9 cellular contexts compared by ENCODE assay signal in genomic region chr9:93059097-93059959, GRCh38. TPM values are rescaled to one million over a fixed set of nuclear protein-coding genes. Genes with fewer than 3 reads are reported as not detected.
A peak's percentile ranks its signal among the peaks of the same experiment; 100 is the strongest.
DNase-seq lines count a peak whose midpoint lies in the region; ATAC-seq and TF ChIP-seq lines count a peak whose summit lies in the region.
"Had no signal": no experiment of that assay in that cellular context is flagged by ENCODE, and none has a peak within 500 bp of the region (broad histone marks: within the 10 kb centered on the region; RNA-seq: fewer than 3 reads in every experiment).

No MANE protein-coding gene starts in this region.

- no peaks in the 10 kb centered on the region for H3K9me3 Mint-ChIP-seq in activated CD4-positive, alpha-beta memory T cell treated with anti-CD3 and anti-CD28 coated beads, Interleukin-2, amount 10 ng/mL, durations not matched to agents 7 days and 5 days

- TF ChIP-seq EP300 in SK-N-SH (IDR thresholded peaks at IDR 0.05; ENCODE audit: borderline replicate concordance in 1 of 2, low read depth in 1 of 2, low read length in 1 of 2) = no peak

- peak overlapping the region in 1 of 2 donors; percentile 34 for H3K27ac ChIP-seq in right atrium auricular region
- no peak overlapping the region for H3K27ac ChIP-seq in SK-N-SH (ENCODE audit: low read depth in 2 of 2, low read length in 1 of 2)
- H3K27ac ChIP-seq: epithelial cell of prostate had no signal

- no peaks in the 10 kb centered on the region for H3K27me3 Mint-ChIP-seq in activated CD4-positive, alpha-beta memory T cell treated with anti-CD3 and anti-CD28 coated beads, Interleukin-2, amount 10 ng/mL, durations not matched to agents 7 days and 5 days

- no peaks in the 10 kb centered on the region for H3K79me2 ChIP-seq in SK-N-SH (ENCODE audit: insufficient read depth)

- H3K4me1 ChIP-seq in ES-I3 (ENCODE audit: insufficient read depth, low read length) = peaks cover 15% of the 10 kb centered on the region; the same call in 1 of the 2 replicates
- H3K4me1 ChIP-seq in right atrium auricular region = peaks cover 0 to 22% of the 10 kb centered on the region in 2 donors
- peaks cover 0 to 2% of the 10 kb centered on the region in 2 experiments; a peak in 1 of 4 replicates for H3K4me1 ChIP-seq in SK-N-SH (ENCODE audit: control insufficient read depth in 1 of 2, insufficient read depth in 2 of 2, low read depth in 1 of 2, low read length in 1 of 2)

- no peak overlapping the region for H3K4me2 ChIP-seq in SK-N-SH

- 86% methylated on average over 22 of the region's 46 CpGs for whole genome bisulfite sequencing in SK-N-SH (ENCODE audit: low lambda C conversion rate)

- no peaks in the 10 kb centered on the region for H4K20me1 ChIP-seq in SK-N-SH (ENCODE audit: insufficient read depth)

- no peaks in the 10 kb centered on the region for H3F3A ChIP-seq in SK-N-SH (replicated peaks; ENCODE audit: insufficient read depth)

- no peaks in the 10 kb centered on the region for H3K36me3 ChIP-seq in ES-I3 (ENCODE audit: insufficient read depth, low read length)
- no peaks in the 10 kb centered on the region for H3K36me3 ChIP-seq in right atrium auricular region
- H3K36me3 ChIP-seq in SK-N-SH (replicated peaks in 1 of 2; ENCODE audit: control insufficient read depth in 1 of 2, insufficient read depth in 2 of 2, low read length in 1 of 2) = no peaks in the 10 kb centered on the region

- CTCF ChIA-PET in activated CD4-positive, alpha-beta memory T cell treated with anti-CD3 and anti-CD28 coated beads, Interleukin-2, amount 10 ng/mL, durations not matched to agents 7 days and 5 days (lab: Charles Lee) = interaction anchor here (0.9 to 2.7 kb wide), 7 partner anchors 12 to 105 kb away, joined by 3 to 16 read pairs (median 3); no protein-coding TSS in a partner anchor
- CTCF ChIA-PET in SK-N-SH (lab: Yijun Ruan, JAX) = interaction anchor here (2.7 kb wide), 1 partner anchor 55 kb away, joined by 7 read pairs; no protein-coding TSS in a partner anchor

- no peaks in the 10 kb centered on the region for H3K9me3 ChIP-seq in ES-I3 (ENCODE audit: control insufficient read depth, insufficient read depth, low read length)
- H3K9me3 ChIP-seq in right atrium auricular region = no peaks in the 10 kb centered on the region
- no peaks in the 10 kb centered on the region for H3K9me3 ChIP-seq in SK-N-SH

- no peak for TF ChIP-seq RAD21 in SK-N-SH (IDR thresholded peaks at IDR 0.05; ENCODE audit: low read length)

- no peaks in the 10 kb centered on the region for H3K9me2 ChIP-seq in SK-N-SH

- H3K4me3 ChIP-seq in right atrium auricular region (peak overlapping the region; percentile 26 to 60), SK-N-SH (ENCODE audit: low read depth in 2 of 2, low read length in 1 of 2) (peak overlapping the region in 1 of 2 experiments; percentile 22; a peak in 1 of 4 replicates)

- peak; percentile 2 for ATAC-seq in HG02970 (IDR thresholded peaks at IDR 0.05; ENCODE audit: low FRiP score, unreplicated experiment)

- TF ChIP-seq CTCF in right atrium auricular region (IDR thresholded peaks at IDR 0.05) = no peak
- TF ChIP-seq CTCF in SK-N-SH (IDR thresholded peaks at IDR 0.05) = no peak

- peak overlapping the region; percentile 92 for H3K4me3 Mint-ChIP-seq in activated CD4-positive, alpha-beta memory T cell treated with anti-CD3 and anti-CD28 coated beads, Interleukin-2, amount 10 ng/mL, durations not matched to agents 7 days and 5 days

- peaks cover 25% of the 10 kb centered on the region for H3K36me3 Mint-ChIP-seq in activated CD4-positive, alpha-beta memory T cell treated with anti-CD3 and anti-CD28 coated beads, Interleukin-2, amount 10 ng/mL, durations not matched to agents 7 days and 5 days (ENCODE audit: low read depth)

- DNase-seq in activated CD4-positive, alpha-beta memory T cell treated with anti-CD3 and anti-CD28 coated beads, Interleukin-2, amount 10 ng/mL, durations not matched to agents 7 days and 5 days = peak; percentile 46
- no peak for DNase-seq in right atrium auricular region (ENCODE audit: low spot score)
- DNase-seq in stimulated activated CD8-positive, alpha-beta memory T cell treated with anti-CD3 and anti-CD28 coated beads, Interleukin-4, amount 100 ng/mL, for 48 hours = peak; percentile 54
- DNase-seq in SK-N-SH = no peak
- no peak for DNase-seq in NCI-H2029 treated with DMSO at 0.1 percent for 48 hours (lab: John Stamatoyannopoulos, UW)
- no peak for DNase-seq in HUDEP-2 (lab: John Stamatoyannopoulos, UW; ENCODE audit: unreplicated experiment in 76 of 76)

- peaks cover 71% of the 10 kb centered on the region for H3K4me1 Mint-ChIP-seq in activated CD4-positive, alpha-beta memory T cell treated with anti-CD3 and anti-CD28 coated beads, Interleukin-2, amount 10 ng/mL, durations not matched to agents 7 days and 5 days

- H3K27me3 ChIP-seq in right atrium auricular region (no peaks in the 10 kb centered on the region), SK-N-SH (ENCODE audit: insufficient read depth) (no peaks in the 10 kb centered on the region)

- POLR2A ChIA-PET in activated CD4-positive, alpha-beta memory T cell treated with anti-CD3 and anti-CD28 coated beads, Interleukin-2, amount 10 ng/mL, durations not matched to agents 7 days and 5 days (lab: Charles Lee) = interaction anchor here (0.5 to 3.1 kb wide), 22 partner anchors 9 to 393 kb away, joined by 3 to 39 read pairs (median 4); partner anchors contain the start of genes CARD19 and NINJ1
- POLR2A ChIA-PET in SK-N-SH (lab: Yijun Ruan, JAX) = no interaction called here

- H2AFZ ChIP-seq in SK-N-SH (ENCODE audit: low read depth) = no peak overlapping the region

- H3K9ac ChIP-seq in ES-I3 (ENCODE audit: low read depth, low read length) = peak overlapping the region; percentile 48; the same call in 1 of the 2 replicates
- no peak overlapping the region for H3K9ac ChIP-seq in SK-N-SH

- H3K27ac Mint-ChIP-seq in activated CD4-positive, alpha-beta memory T cell treated with anti-CD3 and anti-CD28 coated beads, Interleukin-2, amount 10 ng/mL, durations not matched to agents 7 days and 5 days = peak overlapping the region; percentile 83

TF ChIP-seq in SK-N-SH, 30 proteins besides CTCF, POLR2A, EP300 and RAD21 (continues in another document):
- TF ChIP-seq ELF1 (IDR thresholded peaks at IDR 0.05) = no peak
- TF ChIP-seq YY1 (IDR thresholded peaks at IDR 0.05; ENCODE audit: low read depth) = no peak
- no peak for TF ChIP-seq JUND (IDR thresholded peaks at IDR 0.05)
- no peak for TF ChIP-seq POLR2AphosphoS5 (IDR thresholded peaks at IDR 0.05; ENCODE audit: low read depth, low read length)
- TF ChIP-seq RXRA (IDR thresholded peaks at IDR 0.05; ENCODE audit: borderline replicate concordance, low read depth) = no peak
- no peak for TF ChIP-seq REST (IDR thresholded peaks at IDR 0.05; ENCODE audit: low read depth, low read length)
- no peak for TF ChIP-seq SIN3A (IDR thresholded peaks at IDR 0.05; ENCODE audit: borderline replicate concordance, low read depth, low read length)
- TF ChIP-seq MXI1 (IDR thresholded peaks at IDR 0.05; ENCODE audit: low read depth, low read length) = no peak
- no peak for TF ChIP-seq TEAD4 (IDR thresholded peaks at IDR 0.05; ENCODE audit: borderline replicate concordance, insufficient read depth)
- no peak for TF ChIP-seq USF1 (IDR thresholded peaks at IDR 0.05; ENCODE audit: borderline replicate concordance, low read depth)
- no peak for TF ChIP-seq FOXJ3 (CRISPR knock-in tag; IDR thresholded peaks at IDR 0.05)
- TF ChIP-seq NRF1 (IDR thresholded peaks at IDR 0.05; ENCODE audit: low read depth, low read length) = no peak
- no peak for TF ChIP-seq FOSL2 (IDR thresholded peaks at IDR 0.05; ENCODE audit: borderline replicate concordance, low read depth)

RNA-seq across cellular contexts. Expression of gene SUSD3, which starts 0.8 kb away (rescaled TPM):
- total RNA-seq in activated CD4-positive, alpha-beta memory T cell treated with anti-CD3 and anti-CD28 coated beads, Interleukin-2, amount 10 ng/mL, durations not matched to agents 7 days and 5 days = 10 to 100 TPM; 69.6 to 71.4 TPM
- total RNA-seq in right atrium auricular region = 10 to 100 TPM in 1 of 2 donors, 1 to 10 TPM in 1; 1.6 to 11.8 TPM
- polyA plus RNA-seq in SK-N-SH (2012; rRNA removed) = 0.49 and 0.67 TPM in 2 replicates
- 0.33 and 0.35 TPM in 2 replicates for polyA plus RNA-seq in SK-N-SH (2012; cell fraction: cytosol; rRNA removed)
- 0.09 and 0.13 TPM in 2 replicates for polyA plus RNA-seq in SK-N-SH (2012; cell fraction: nucleus; rRNA removed)

RNA-seq across cellular contexts. Expression of gene CARD19, which starts 36.7 kb away (rescaled TPM):
- 10 to 100 TPM; 80.4 to 83.5 TPM for total RNA-seq in activated CD4-positive, alpha-beta memory T cell treated with anti-CD3 and anti-CD28 coated beads, Interleukin-2, amount 10 ng/mL, durations not matched to agents 7 days and 5 days
- 10 to 100 TPM; 21.2 to 46.8 TPM for total RNA-seq in right atrium auricular region
- polyA plus RNA-seq in SK-N-SH (2012; rRNA removed) = 141 and 165 TPM in 2 replicates
- 70.5 and 92.4 TPM in 2 replicates for polyA plus RNA-seq in SK-N-SH (2012; cell fraction: cytosol; rRNA removed)
- polyA plus RNA-seq in SK-N-SH (2012; cell fraction: nucleus; rRNA removed) = 149 and 161 TPM in 2 replicates

Comparison
In these comparisons a context has a peak if more than half of its experiments do, and no peak if none do; other contexts are left out.
1. DNase-seq: peak in activated CD4-positive, alpha-beta memory T cell treated with anti-CD3 and anti-CD28 coated beads, Interleukin-2, amount 10 ng/mL, durations not matched to agents 7 days and 5 days (single experiment) and stimulated activated CD8-positive, alpha-beta memory T cell treated with anti-CD3 and anti-CD28 coated beads, Interleukin-4, amount 100 ng/mL, for 48 hours (single experiment); none in right atrium auricular region (single experiment), SK-N-SH (single experiment), NCI-H2029 treated with DMSO at 0.1 percent for 48 hours (single experiment) and HUDEP-2 (0 of 76).
2. RNA of gene SUSD3, which starts 0.8 kb away (total RNA-seq): 69.6 to 71.4 TPM in activated CD4-positive, alpha-beta memory T cell treated with anti-CD3 and anti-CD28 coated beads, Interleukin-2, amount 10 ng/mL, durations not matched to agents 7 days and 5 days; 1.6 to 11.8 TPM in right atrium auricular region; every median in the first group is over 4 times any median in the second.